ENCODE assay signal across 8 cellular contexts in genomic region chr19:1854542-1855039, GRCh38. TPM values are rescaled to one million over a fixed set of nuclear protein-coding genes. Genes with fewer than 3 reads are reported as not detected.
DNase-seq lines count a peak whose midpoint lies in the region; ATAC-seq and TF ChIP-seq lines count a peak whose summit lies in the region.

No MANE protein-coding gene starts in this region.

- H3K27ac ChIP-seq in CD8-positive, alpha-beta T cell (ENCODE audit: low read depth, low read length), result no peak overlapping the region
- peak overlapping the region; percentile 86 for H3K27ac ChIP-seq in OCI-LY7 (ENCODE audit: low read depth, low read length, poor library complexity, severe bottlenecking)
- peak overlapping the region; percentile 74 for H3K27ac ChIP-seq in endodermal cell (ENCODE audit: low read depth, low read length)
- no peak overlapping the region for H3K27ac ChIP-seq in neural progenitor cell

- H3K79me2 ChIP-seq in OCI-LY7 (ENCODE audit: insufficient read depth, low read depth, low read length) (peaks cover 65% of the 10 kb centered on the region), neural progenitor cell (ENCODE audit: low read depth) (peaks cover 54% of the 10 kb centered on the region)

- no peaks in the 10 kb centered on the region for H3K9me2 ChIP-seq in OCI-LY7 (ENCODE audit: insufficient read depth, low read length)

- H3K4me3 ChIP-seq in CD8-positive, alpha-beta T cell (ENCODE audit: low read depth, low read length), result peak overlapping the region; percentile 85
- H3K4me3 ChIP-seq in OCI-LY7 (ENCODE audit: low read depth, low read length, poor library complexity, severe bottlenecking), result peak overlapping the region; percentile 68
- H3K4me3 ChIP-seq in endodermal cell (ENCODE audit: low read length), result no peak overlapping the region
- H3K4me3 ChIP-seq in neural progenitor cell, result peak overlapping the region; percentile 12

- H3K9me3 ChIP-seq in CD8-positive, alpha-beta T cell (ENCODE audit: low read length), result no peaks in the 10 kb centered on the region
- H3K9me3 ChIP-seq in OCI-LY7 (ENCODE audit: low read length) (no peaks in the 10 kb centered on the region), endodermal cell (ENCODE audit: control insufficient read depth, low read length) (no peaks in the 10 kb centered on the region), neural progenitor cell (ENCODE audit: low read depth) (no peaks in the 10 kb centered on the region)

- peaks cover 2% of the 10 kb centered on the region for H3K36me3 Mint-ChIP-seq in CD8-positive, alpha-beta T cell
- H3K36me3 Mint-ChIP-seq in endodermal cell (ENCODE audit: low read depth), result peaks cover 8% of the 10 kb centered on the region
- no peaks in the 10 kb centered on the region for H3K36me3 Mint-ChIP-seq in neural progenitor cell
- H3K36me3 Mint-ChIP-seq in mesothelial cell of epicardium, result no peaks in the 10 kb centered on the region

- TF ChIP-seq CTCF in CD8-positive, alpha-beta T cell (IDR thresholded peaks at IDR 0.05), result no peak
- TF ChIP-seq CTCF in OCI-LY7 (conservative IDR thresholded peaks at IDR 0.05; ENCODE audit: low read length), result 0 out of 2 replicates have a peak, but pooled peaks have one; percentile 19
- TF ChIP-seq CTCF in endodermal cell (conservative IDR thresholded peaks at IDR 0.05), result peak; percentile 31
- no peak for TF ChIP-seq CTCF in neural progenitor cell (IDR thresholded peaks at IDR 0.05)
- TF ChIP-seq CTCF in mesothelial cell of epicardium (IDR thresholded peaks at IDR 0.05; ENCODE audit: unreplicated experiment), result no peak

- CTCF ChIA-PET in CD8-positive, alpha-beta T cell (lab: Charles Lee), result interaction anchor here (1.1 to 1.7 kb wide), 2 partner anchors 17 to 31 kb away, joined by 3 to 7 read pairs; partner anchors contain the start of gene ABHD17A
- CTCF ChIA-PET in OCI-LY7 (lab: Charles Lee; ENCODE audit: unreplicated experiment), result interaction anchor here (0.6 kb wide), 1 partner anchor 401 kb away, joined by 6 read pairs; the partner anchor contains the start of gene JSRP1

- H3K4me1 Mint-ChIP-seq in CD8-positive, alpha-beta T cell (ENCODE audit: low read depth), result peaks cover 56% of the 10 kb centered on the region
- H3K4me1 Mint-ChIP-seq in endodermal cell, result peaks cover 27% of the 10 kb centered on the region
- H3K4me1 Mint-ChIP-seq in neural progenitor cell, result peaks cover 33% of the 10 kb centered on the region
- peaks cover 34% of the 10 kb centered on the region for H3K4me1 Mint-ChIP-seq in mesothelial cell of epicardium

- DNase-seq in CD8-positive, alpha-beta T cell, result no peak
- no peak for DNase-seq in OCI-LY7 (ENCODE audit: low spot score)
- DNase-seq in endodermal cell, result no peak
- peak; percentile 72 for DNase-seq in neural progenitor cell (ENCODE audit: low spot score)
- no peak for DNase-seq in NCI-H524 treated with DMSO at 0.1 percent for 48 hours (lab: John Stamatoyannopoulos, UW)
- no peak for DNase-seq in mesothelial cell of epicardium (ENCODE audit: low spot score in 2 of 2, unreplicated experiment in 2 of 2)

- H3K4me2 ChIP-seq in OCI-LY7 (ENCODE audit: low read length) (peak overlapping the region; percentile 98), neural progenitor cell (peak overlapping the region; percentile 61)

- H2AFZ ChIP-seq in OCI-LY7 (ENCODE audit: low read length) (no peak overlapping the region), neural progenitor cell (replicated peaks) (no peak overlapping the region)

- no peak for ATAC-seq in CD8-positive, alpha-beta T cell
- no peak for ATAC-seq in HG03439 (IDR thresholded peaks at IDR 0.05; ENCODE audit: unreplicated experiment)
- ATAC-seq in HG03442 (IDR thresholded peaks at IDR 0.05; ENCODE audit: unreplicated experiment), result no peak

- peaks cover 29% of the 10 kb centered on the region for H3F3A ChIP-seq in neural progenitor cell (ENCODE audit: low read depth)

- H3K36me3 ChIP-seq in CD8-positive, alpha-beta T cell (ENCODE audit: insufficient read depth, low read length), result no peaks in the 10 kb centered on the region
- H3K36me3 ChIP-seq in OCI-LY7 (ENCODE audit: insufficient read depth, low read length), result peaks cover 24% of the 10 kb centered on the region
- H3K36me3 ChIP-seq in endodermal cell (ENCODE audit: control insufficient read depth, insufficient read depth, low read length), result peaks cover 4% of the 10 kb centered on the region
- no peaks in the 10 kb centered on the region for H3K36me3 ChIP-seq in neural progenitor cell

- H4K20me1 ChIP-seq in OCI-LY7 (ENCODE audit: insufficient read depth, low read length) (peaks cover 14% of the 10 kb centered on the region; the same call in 1 of the 2 replicates), neural progenitor cell (ENCODE audit: low read depth) (peaks cover 70% of the 10 kb centered on the region)

- peaks cover 84% of the 10 kb centered on the region for H3K4me1 ChIP-seq in CD8-positive, alpha-beta T cell (ENCODE audit: insufficient read depth, low read length)
- H3K4me1 ChIP-seq in OCI-LY7 (ENCODE audit: insufficient read depth, low read length, poor library complexity, severe bottlenecking) (peaks cover 67% of the 10 kb centered on the region), endodermal cell (ENCODE audit: control insufficient read depth, insufficient read depth, low read length) (peaks cover 24% of the 10 kb centered on the region), neural progenitor cell (peaks cover 56% of the 10 kb centered on the region)

- H3K9ac ChIP-seq in endodermal cell (ENCODE audit: extremely low read depth, low read length, poor library complexity, severe bottlenecking) (no peak overlapping the region), neural progenitor cell (no peak overlapping the region)

- POLR2A ChIA-PET in CD8-positive, alpha-beta T cell (lab: Charles Lee), result interaction anchor here (1.3 to 3.4 kb wide), 2 partner anchors 21 to 43 kb away, joined by 3 to 16 read pairs; no protein-coding TSS in a partner anchor
- POLR2A ChIA-PET in OCI-LY7 (lab: Charles Lee), result interaction anchor here (0.6 kb wide), 2 partner anchors 11 to 1112 kb away, joined by 3 to 4 read pairs; no protein-coding TSS in a partner anchor

- no peaks in the 10 kb centered on the region for H3K27me3 Mint-ChIP-seq in CD8-positive, alpha-beta T cell (ENCODE audit: low read depth)
- H3K27me3 Mint-ChIP-seq in endodermal cell (ENCODE audit: insufficient read depth) (no peaks in the 10 kb centered on the region), neural progenitor cell (ENCODE audit: insufficient read depth, low read depth) (peaks cover 3% of the 10 kb centered on the region), mesothelial cell of epicardium (ENCODE audit: low read depth) (no peaks in the 10 kb centered on the region)

- peak overlapping the region; percentile 83 for H3K4me3 Mint-ChIP-seq in CD8-positive, alpha-beta T cell
- H3K4me3 Mint-ChIP-seq in endodermal cell (peak overlapping the region; percentile 39), neural progenitor cell (peak overlapping the region; percentile 60), mesothelial cell of epicardium (no peak overlapping the region)

- no peaks in the 10 kb centered on the region for H3K9me3 Mint-ChIP-seq in CD8-positive, alpha-beta T cell
- H3K9me3 Mint-ChIP-seq in endodermal cell (no peaks in the 10 kb centered on the region), neural progenitor cell (no peaks in the 10 kb centered on the region), mesothelial cell of epicardium (no peaks in the 10 kb centered on the region)

- H3K27me3 ChIP-seq in CD8-positive, alpha-beta T cell (ENCODE audit: insufficient read depth, low read length), result no peaks in the 10 kb centered on the region
- H3K27me3 ChIP-seq in endodermal cell (ENCODE audit: control insufficient read depth, insufficient read depth, low read length, poor library complexity, severe bottlenecking) (no peaks in the 10 kb centered on the region), neural progenitor cell (peaks cover 22% of the 10 kb centered on the region)

- no TSS peak for BruUV-seq in OCI-LY7 (replicated peaks; lab: Mats Ljungman, UMichigan)

- no peak overlapping the region for H3K27ac Mint-ChIP-seq in CD8-positive, alpha-beta T cell
- H3K27ac Mint-ChIP-seq in endodermal cell, result peak overlapping the region; percentile 66
- peak overlapping the region; percentile 42 for H3K27ac Mint-ChIP-seq in neural progenitor cell
- no peak overlapping the region for H3K27ac Mint-ChIP-seq in mesothelial cell of epicardium

- intact Hi-C loops in CD8-positive, alpha-beta T cell (cut with DNase I, micrococcal nuclease), result no loop called here
- intact Hi-C loops in OCI-LY7 (cut with micrococcal nuclease; ENCODE audit: unreplicated experiment), result no loop called here

- WGBS in endodermal cell (ENCODE audit: insufficient coverage in 1 of 2, insufficient read length in 1 of 2), 2 experiments, result 86 to 88% methylated on average over 19 to 37 of the region's 37 CpGs

RNA-seq across cellular contexts. Expression of gene REXO1, which starts 6.3 kb away (rescaled TPM):
- total RNA-seq in CD8-positive, alpha-beta T cell, result 100 to 1,000 TPM; 143 to 152 TPM
- 13.9 and 24.0 TPM in 2 replicates for total RNA-seq in OCI-LY7 (2014; rRNA removed; shearing (Covaris generic))
- total RNA-seq in OCI-LY7 (2022) (52.8 and 54.9 TPM in 2 replicates), endodermal cell (10 to 100 TPM; 51.6 to 56.4 TPM), neural progenitor cell (ENCODE audit: low replicate concordance) (12.8 and 38.7 TPM in 2 replicates), mesothelial cell of epicardium (41.6 to 46.6 TPM (median 44.3 TPM) in 3 replicates)
- polyA plus RNA-seq in endodermal cell (2013, experiment 1 of 2), result 26.5 TPM
- polyA plus RNA-seq in endodermal cell (2013, experiment 2 of 2), result 26.7 TPM

RNA-seq across cellular contexts. Expression of gene KLF16, which starts 8.8 kb away (rescaled TPM):
- total RNA-seq in CD8-positive, alpha-beta T cell, result 10 to 100 TPM; 85.7 to 88.7 TPM
- 9.4 and 9.6 TPM in 2 replicates for total RNA-seq in OCI-LY7 (2014; rRNA removed; shearing (Covaris generic))
- total RNA-seq in OCI-LY7 (2022) (39.1 and 44.4 TPM in 2 replicates), endodermal cell (10 to 100 TPM; 39.0 to 42.9 TPM), neural progenitor cell (ENCODE audit: low replicate concordance) (1.0 and 4.8 TPM in 2 replicates), mesothelial cell of epicardium (22.0 to 24.1 TPM (median 23.5 TPM) in 3 replicates)
- 19.2 TPM for polyA plus RNA-seq in endodermal cell (2013, experiment 1 of 2)
- polyA plus RNA-seq in endodermal cell (2013, experiment 2 of 2), result 17.1 TPM

RNA-seq across cellular contexts. Expression of gene ABHD17A, which starts 30.7 kb away (rescaled TPM):
- 100 to 1,000 TPM; 204 TPM for total RNA-seq in CD8-positive, alpha-beta T cell
- 98.7 and 130 TPM in 2 replicates for total RNA-seq in OCI-LY7 (2014; rRNA removed; shearing (Covaris generic))
- total RNA-seq in OCI-LY7 (2022) (64.2 and 71.3 TPM in 2 replicates), endodermal cell (10 to 100 TPM; 50.6 to 52.9 TPM), neural progenitor cell (ENCODE audit: low replicate concordance) (20.2 and 87.0 TPM in 2 replicates), mesothelial cell of epicardium (59.4 to 67.2 TPM (median 62.0 TPM) in 3 replicates)
- polyA plus RNA-seq in endodermal cell (2013, experiment 1 of 2), result 45.1 TPM
- polyA plus RNA-seq in endodermal cell (2013, experiment 2 of 2), result 45.7 TPM

RNA-seq across cellular contexts. Expression of gene ATP8B3, which starts 42.5 kb away (rescaled TPM):
- 1 to 10 TPM; 1.9 to 2.9 TPM for total RNA-seq in CD8-positive, alpha-beta T cell
- 5.9 and 7.4 TPM in 2 replicates for total RNA-seq in OCI-LY7 (2014; rRNA removed; shearing (Covaris generic))
- total RNA-seq in OCI-LY7 (2022), result 19.3 and 21.2 TPM in 2 replicates
- total RNA-seq in endodermal cell, result 1 to 10 TPM; 2.3 to 3.4 TPM
- 3.7 TPM for polyA plus RNA-seq in endodermal cell (2013, experiment 1 of 2)
- 3.3 TPM for polyA plus RNA-seq in endodermal cell (2013, experiment 2 of 2)
- total RNA-seq in neural progenitor cell (ENCODE audit: low replicate concordance), result 0.06 and 1.5 TPM in 2 replicates
- total RNA-seq in mesothelial cell of epicardium, result 2.2 to 2.4 TPM (median 2.3 TPM) in 3 replicates

RNA-seq across cellular contexts. Expression of gene ADAT3, which starts 50.6 kb away (rescaled TPM):
- total RNA-seq in CD8-positive, alpha-beta T cell, result 1 to 10 TPM; 6.4 to 7.3 TPM
- total RNA-seq in OCI-LY7 (2014; rRNA removed; shearing (Covaris generic)), result 5.6 and 7.9 TPM in 2 replicates
- 13.1 and 16.4 TPM in 2 replicates for total RNA-seq in OCI-LY7 (2022)
- 10 to 100 TPM in 1 of 2 donors, 1 to 10 TPM in 1; 9.9 to 13.8 TPM for total RNA-seq in endodermal cell
- 4.5 TPM for polyA plus RNA-seq in endodermal cell (2013, experiment 1 of 2)
- polyA plus RNA-seq in endodermal cell (2013, experiment 2 of 2), result 3.1 TPM
- 2.4 and 6.5 TPM in 2 replicates for total RNA-seq in neural progenitor cell (ENCODE audit: low replicate concordance)
- total RNA-seq in mesothelial cell of epicardium, result 14.2 to 17.2 TPM (median 15.5 TPM) in 3 replicates

Comparison
In these comparisons a context has a peak if more than half of its experiments do, and no peak if none do; other contexts are left out.
1. H3K27ac ChIP-seq: peak in OCI-LY7 (single experiment) and endodermal cell (single experiment); none in CD8-positive, alpha-beta T cell (single experiment) and neural progenitor cell (single experiment).
2. H3K27ac Mint-ChIP-seq: peak in endodermal cell (single experiment) and neural progenitor cell (single experiment); none in CD8-positive, alpha-beta T cell (single experiment) and mesothelial cell of epicardium (single experiment).
3. CTCF ChIP-seq: peak in OCI-LY7 (single experiment) and endodermal cell (single experiment); none in CD8-positive, alpha-beta T cell (single experiment), neural progenitor cell (single experiment) and mesothelial cell of epicardium (single experiment).